Comparison of ENCODE assay signal across 19 cellular contexts in genomic region chr2:39948016-39948719, GRCh38.
A peak's percentile ranks its signal among the peaks of the same experiment; 100 is the strongest.
DNase-seq lines count a peak whose midpoint lies in the region; ATAC-seq, FAIRE-seq and TF ChIP-seq lines count a peak whose summit lies in the region.
"Had no signal": no experiment of that assay in that cellular context is flagged by ENCODE, and none has a peak within 500 bp of the region (broad histone marks: within the 10 kb centered on the region; RNA-seq: fewer than 3 reads in every experiment).

No MANE protein-coding gene starts in this region.

- POLR2A ChIA-PET in PC-3 (lab: Charles Lee; ENCODE audit: unreplicated experiment) (no interaction called here), endothelial cell of umbilical vein (lab: Charles Lee) (no interaction called here)

- H2AFZ ChIP-seq in PC-3 (ENCODE audit: low read length) (no peak overlapping the region), endothelial cell of umbilical vein (ENCODE audit: low read depth, low read length) (no peak overlapping the region)

- ATAC-seq in PC-3 (no peak), sciatic nerve (no peak)
- ATAC-seq in stimulated activated naive CD8-positive, alpha-beta T cell treated with anti-CD3 and anti-CD28 coated beads, Interleukin-15, Interleukin-2, amounts not matched to agents 100 U/mL and 50 U/mL, for 24 hours, result peak; percentile 38
- ATAC-seq: stimulated activated naive B cell treated with anti-CD40 and anti-IgM and Interleukin-4, amounts not matched to agents 10 μg/mL and 1 μg/mL and 100 μg/mL, for 72 hours had no signal

- H3K4me2 ChIP-seq in PC-3 (ENCODE audit: low read length) (peak overlapping the region; percentile 17; the same call in 1 of the 2 replicates), endothelial cell of umbilical vein (ENCODE audit: insufficient read depth, low read length) (no peak overlapping the region)

- H3K4me1 Mint-ChIP-seq in activated T-cell treated with anti-CD3 and anti-CD28 coated beads, Interleukin-2, amount 50 U/mL, for 24 hours (ENCODE audit: low read depth), result peaks cover 51% of the 10 kb centered on the region
- H3K4me1 Mint-ChIP-seq: stimulated activated naive B cell treated with anti-CD40 and anti-IgM and Interleukin-4, amounts not matched to agents 10 μg/mL and 1 μg/mL and 100 μg/mL, for 72 hours had no signal

- no peak for TF ChIP-seq CTCF in PC-3 (conservative IDR thresholded peaks at IDR 0.05; ENCODE audit: low read depth, low read length)
- no peak for TF ChIP-seq CTCF in endothelial cell of umbilical vein (IDR thresholded peaks at IDR 0.05; ENCODE audit: extremely low read depth in 1 of 2, insufficient read depth in 1 of 2, low read depth in 1 of 2, low read length in 2 of 2)

- H3K4me1 ChIP-seq in PC-3 (ENCODE audit: insufficient read depth, low read length), result peaks cover 14% of the 10 kb centered on the region
- H3K4me1 ChIP-seq in endothelial cell of umbilical vein (ENCODE audit: control insufficient read depth, extremely low read depth, insufficient read depth, low read length), result no peaks in the 10 kb centered on the region

- no peaks in the 10 kb centered on the region for H4K20me1 ChIP-seq in PC-3 (ENCODE audit: low read length)
- no peaks in the 10 kb centered on the region for H4K20me1 ChIP-seq in endothelial cell of umbilical vein (replicated peaks; ENCODE audit: control insufficient read depth, extremely low read depth, insufficient read depth, low read length)

- peaks cover 3% of the 10 kb centered on the region for H3K9me3 Mint-ChIP-seq in activated T-cell treated with anti-CD3 and anti-CD28 coated beads, Interleukin-2, amount 50 U/mL, for 24 hours
- H3K9me3 Mint-ChIP-seq: stimulated activated naive B cell treated with anti-CD40 and anti-IgM and Interleukin-4, amounts not matched to agents 10 μg/mL and 1 μg/mL and 100 μg/mL, for 72 hours had no signal

- dilution Hi-C loops in endothelial cell of umbilical vein (cut with MboI; ENCODE audit: extremely low pct_ligation_motif_present, low sequenced_read_pairs), result no loop called here

- CTCF ChIA-PET in PC-3 (lab: Charles Lee), result no interaction called here
- CTCF ChIA-PET in endothelial cell of umbilical vein (lab: Charles Lee), result interaction anchor here (1.2 kb wide), 1 partner anchor 19 kb away, joined by 3 read pairs; no protein-coding TSS in a partner anchor

- H3K27me3 Mint-ChIP-seq in activated T-cell treated with anti-CD3 and anti-CD28 coated beads, Interleukin-2, amount 50 U/mL, for 24 hours, result no peaks in the 10 kb centered on the region
- H3K27me3 Mint-ChIP-seq: stimulated activated naive B cell treated with anti-CD40 and anti-IgM and Interleukin-4, amounts not matched to agents 10 μg/mL and 1 μg/mL and 100 μg/mL, for 72 hours had no signal

- peak overlapping the region; percentile 99 for H3K27ac Mint-ChIP-seq in activated T-cell treated with anti-CD3 and anti-CD28 coated beads, Interleukin-2, amount 50 U/mL, for 24 hours
- H3K27ac Mint-ChIP-seq: stimulated activated naive B cell treated with anti-CD40 and anti-IgM and Interleukin-4, amounts not matched to agents 10 μg/mL and 1 μg/mL and 100 μg/mL, for 72 hours had no signal

- H3K36me3 Mint-ChIP-seq in activated T-cell treated with anti-CD3 and anti-CD28 coated beads, Interleukin-2, amount 50 U/mL, for 24 hours (ENCODE audit: low read depth), result peaks cover 4% of the 10 kb centered on the region
- H3K36me3 Mint-ChIP-seq: stimulated activated naive B cell treated with anti-CD40 and anti-IgM and Interleukin-4, amounts not matched to agents 10 μg/mL and 1 μg/mL and 100 μg/mL, for 72 hours had no signal

- intact Hi-C loops in PC-3 (cut with micrococcal nuclease), result no loop called here
- intact Hi-C loops in endothelial cell of umbilical vein (cut with micrococcal nuclease), result no loop called here
- intact Hi-C loops in sciatic nerve (cut with DNase I), result no loop called here

- H3K4me3 ChIP-seq in PC-3 (ENCODE audit: low read length), result no peak overlapping the region
- no peak overlapping the region for H3K4me3 ChIP-seq in endothelial cell of umbilical vein (replicated peaks in 1 of 3; ENCODE audit: insufficient read depth in 1 of 3, low read depth in 1 of 3, low read length in 3 of 3)
- H3K4me3 ChIP-seq: ovary had no signal

- H3K27ac ChIP-seq in PC-3 (ENCODE audit: low read length) (no peak overlapping the region), endothelial cell of umbilical vein (ENCODE audit: insufficient read depth, low read depth, low read length) (no peak overlapping the region)
- H3K27ac ChIP-seq: HL-60, ovary had no signal

- peak overlapping the region; percentile 13 for H3K4me3 Mint-ChIP-seq in activated T-cell treated with anti-CD3 and anti-CD28 coated beads, Interleukin-2, amount 50 U/mL, for 24 hours
- H3K4me3 Mint-ChIP-seq: stimulated activated naive B cell treated with anti-CD40 and anti-IgM and Interleukin-4, amounts not matched to agents 10 μg/mL and 1 μg/mL and 100 μg/mL, for 72 hours had no signal

- no peak for TF ChIP-seq POLR2A in endothelial cell of umbilical vein (IDR thresholded peaks at IDR 0.05; ENCODE audit: low read depth, low read length)

- BruUV-seq in PC-3 (replicated peaks; lab: Mats Ljungman, UMichigan) (no TSS peak), endothelial cell of umbilical vein (replicated peaks; lab: Mats Ljungman, UMichigan) (no TSS peak)

- no peaks in the 10 kb centered on the region for H3K9me3 ChIP-seq in PC-3 (ENCODE audit: low read length)
- H3K9me3 ChIP-seq in endothelial cell of umbilical vein (replicated peaks; ENCODE audit: control insufficient read depth, insufficient read depth, low read length), result no peaks in the 10 kb centered on the region
- H3K9me3 ChIP-seq: ovary had no signal

- peak; percentile 49 for FAIRE-seq in endothelial cell of umbilical vein (lab: Jason Lieb, UNC)

- H3K9ac ChIP-seq in PC-3 (ENCODE audit: low read length) (no peak overlapping the region), endothelial cell of umbilical vein (replicated peaks; ENCODE audit: extremely low read depth, insufficient read depth, low read length) (no peak overlapping the region)

- no peaks in the 10 kb centered on the region for H3K36me3 ChIP-seq in PC-3 (ENCODE audit: low read depth, low read length)
- no peaks in the 10 kb centered on the region for H3K36me3 ChIP-seq in endothelial cell of umbilical vein (ENCODE audit: control insufficient read depth in 2 of 2, extremely low read depth in 1 of 2, insufficient read depth in 2 of 2, low read length in 2 of 2)
- H3K36me3 ChIP-seq: ovary had no signal

- H3K27me3 ChIP-seq in PC-3 (ENCODE audit: low read length) (no peaks in the 10 kb centered on the region), endothelial cell of umbilical vein (ENCODE audit: control insufficient read depth in 2 of 2, insufficient read depth in 2 of 2, low read length in 2 of 2) (no peaks in the 10 kb centered on the region)
- H3K27me3 ChIP-seq: ovary had no signal

- H3K9me2 ChIP-seq in PC-3 (replicated peaks; ENCODE audit: low read length), result no peaks in the 10 kb centered on the region

- no peaks in the 10 kb centered on the region for H3F3A ChIP-seq in PC-3 (ENCODE audit: low read length, unreplicated experiment)

- H3K9me1 ChIP-seq in endothelial cell of umbilical vein (replicated peaks; ENCODE audit: control insufficient read depth, extremely low read depth, insufficient read depth, low read length), result no peaks in the 10 kb centered on the region

- H3K79me2 ChIP-seq in PC-3 (ENCODE audit: low read length) (no peaks in the 10 kb centered on the region), endothelial cell of umbilical vein (ENCODE audit: control insufficient read depth, insufficient read depth, low read length) (no peaks in the 10 kb centered on the region)

- DNase-seq in activated T-cell treated with anti-CD3 and anti-CD28 coated beads, Interleukin-2, amount 50 U/mL, for 24 hours, result no peak
- no peak for DNase-seq in activated T-cell treated with anti-CD3 and anti-CD28 coated beads, Interleukin-2, amount 50 U/mL, for 48 hours
- DNase-seq in PC-3, result peak; percentile 32
- DNase-seq in endothelial cell of umbilical vein (ENCODE audit: low read depth, low spot score), result peak; percentile 48
- no peak for DNase-seq in stimulated activated naive CD8-positive, alpha-beta T cell treated with anti-CD3 and anti-CD28 coated beads, Interleukin-15, Interleukin-2, amounts not matched to agents 100 U/mL and 50 U/mL, for 24 hours
- DNase-seq in sciatic nerve (ENCODE audit: low spot score), result no peak
- DNase-seq in KBM-7, result no peak
- no peak for DNase-seq in hepatic stellate cell (ENCODE audit: low spot score)
- DNase-seq: anterior cingulate cortex; cortex of kidney; erythroblast; GF-D8; hippocampal formation; NCI-H1436; NCI-H345; NK-92 treated with Interleukin-12 subunit alpha and Interleukin-12 subunit beta, amount 100 ng/mL, for 24 hours; ovary; stimulated activated naive B cell treated with anti-CD40 and anti-IgM and Interleukin-4, amounts not matched to agents 10 μg/mL and 1 μg/mL and 100 μg/mL, for 72 hours had no signal

- in situ Hi-C loops in KBM-7 (cut with MboI; ENCODE audit: low pct_unique_long_range_greater_than_20kb, low sequenced_read_pairs), result no loop called here

TF ChIP-seq in endothelial cell of umbilical vein, 7 proteins besides CTCF, POLR2A, EP300 and RAD21:
- no peak for TF ChIP-seq POLR2AphosphoS5 (IDR thresholded peaks at IDR 0.05; ENCODE audit: insufficient read depth, low read depth, low read length)
- TF ChIP-seq FOS (IDR thresholded peaks at IDR 0.05; ENCODE audit: borderline replicate concordance, insufficient read depth, low read length), result peak; percentile 12
- TF ChIP-seq EZH2 (IDR thresholded peaks at IDR 0.05; ENCODE audit: borderline replicate concordance, low read depth, low read length, severe bottlenecking), result no peak

Comparison
In these comparisons a context has a peak if more than half of its experiments do, and no peak if none do; other contexts are left out.
1. DNase-seq: peak in PC-3 (single experiment) and endothelial cell of umbilical vein (single experiment); none in activated T-cell treated with anti-CD3 and anti-CD28 coated beads, Interleukin-2, amount 50 U/mL, for 24 hours (single experiment), activated T-cell treated with anti-CD3 and anti-CD28 coated beads, Interleukin-2, amount 50 U/mL, for 48 hours (0 of 2), stimulated activated naive CD8-positive, alpha-beta T cell treated with anti-CD3 and anti-CD28 coated beads, Interleukin-15, Interleukin-2, amounts not matched to agents 100 U/mL and 50 U/mL, for 24 hours (single experiment), sciatic nerve (single experiment), KBM-7 (single experiment) and hepatic stellate cell (single experiment).